1 cellular context compared by ENCODE assay signal in genomic region chr22:38505595-38506117, GRCh38.
TF ChIP-seq lines count a peak whose summit lies in the region.

No MANE protein-coding gene starts in this region.

TF ChIP-seq in HepG2, 621 proteins besides CTCF, POLR2A, EP300 and RAD21 (continued from another document):
- TF ChIP-seq ZNF513 (CRISPR knock-in tag; conservative IDR thresholded peaks at IDR 0.05) (no peak), MED13 (CRISPR knock-in tag; IDR thresholded peaks at IDR 0.05) (no peak), BRF2 (CRISPR knock-in tag; IDR thresholded peaks at IDR 0.05) (no peak), SP2 (CRISPR knock-in tag; IDR thresholded peaks at IDR 0.05) (no peak; the same call in 1 of the 2 replicates), TOE1 (CRISPR knock-in tag; IDR thresholded peaks at IDR 0.05) (no peak), HDAC1 (CRISPR knock-in tag; IDR thresholded peaks at IDR 0.05) (no peak), ZNF496 (CRISPR knock-in tag; IDR thresholded peaks at IDR 0.05; ENCODE audit: insufficient replicate concordance) (no peak), ELK4 (CRISPR knock-in tag; IDR thresholded peaks at IDR 0.05; ENCODE audit: borderline replicate concordance) (no peak), ZNF383 (CRISPR knock-in tag; IDR thresholded peaks at IDR 0.05; ENCODE audit: borderline replicate concordance) (no peak), ZNF230 (CRISPR knock-in tag; IDR thresholded peaks at IDR 0.05) (no peak)
